ENCODE assay signal across 9 cellular contexts in the genomic region with DNA sequence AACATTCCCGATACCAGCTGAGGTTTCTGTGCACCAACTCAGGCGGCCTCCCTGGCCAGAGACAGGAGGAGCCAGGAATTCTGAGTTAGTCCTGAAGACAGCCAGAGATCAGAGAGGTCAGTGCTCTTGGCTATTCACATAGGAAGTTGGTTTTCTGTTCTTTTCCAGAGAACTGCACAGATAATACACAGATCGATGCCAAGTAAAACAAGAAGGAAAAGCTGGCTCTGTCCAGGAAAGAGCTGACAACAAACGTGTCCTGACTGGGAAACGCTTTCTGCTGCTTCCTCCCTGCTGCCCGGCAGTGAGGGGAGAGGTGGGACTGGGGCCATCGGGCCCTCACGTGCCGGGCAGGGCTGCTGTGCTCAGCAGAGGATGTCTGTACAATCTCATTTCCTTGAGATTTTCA.
DNase-seq lines count a peak whose midpoint lies in the region; ATAC-seq and TF ChIP-seq lines count a peak whose summit lies in the region.
"Had no signal": no experiment of that assay in that cellular context is flagged by ENCODE, and none has a peak within 500 bp of the region (broad histone marks: within the 10 kb centered on the region; RNA-seq: fewer than 3 reads in every experiment).

No MANE protein-coding gene starts in this region.

- WGBS in trophoblast cell (ENCODE audit: extremely low coverage, insufficient coverage, insufficient read length) = no CpG with 5 or more reads among the region's 9 CpGs

- H3K4me3 Mint-ChIP-seq in progenitor cell of endocrine pancreas (ENCODE audit: low read depth) = no peak overlapping the region
- H3K4me3 Mint-ChIP-seq: B cell had no signal

- H3K36me3 Mint-ChIP-seq in progenitor cell of endocrine pancreas (ENCODE audit: insufficient read depth) = no peaks in the 10 kb centered on the region

- peak overlapping the region; percentile 44 for H3K27ac ChIP-seq in 22Rv1
- peak overlapping the region; percentile 14 for H3K27ac ChIP-seq in trophoblast cell (ENCODE audit: low read depth, low read length)

- no peak overlapping the region for H3K9ac ChIP-seq in trophoblast cell (ENCODE audit: low read length)

- peaks cover 16% of the 10 kb centered on the region for H3K27me3 Mint-ChIP-seq in progenitor cell of endocrine pancreas

- TF ChIP-seq CTCF in 22Rv1 (IDR thresholded peaks at IDR 0.05) (no peak), progenitor cell of endocrine pancreas (IDR thresholded peaks at IDR 0.05; ENCODE audit: unreplicated experiment) (no peak)

- peak overlapping the region; percentile 27 for H2BK120ac ChIP-seq in trophoblast cell (ENCODE audit: insufficient read depth, low read length, poor library complexity)

- H3K9me3 ChIP-seq in trophoblast cell (ENCODE audit: insufficient read depth, low read depth, low read length) = peaks cover 1% of the 10 kb centered on the region

- DNase-seq in globus pallidus (ENCODE audit: low spot score) (peak; percentile 46), trophoblast cell (no peak), progenitor cell of endocrine pancreas (ENCODE audit: low spot score, unreplicated experiment) (no peak)

- no peaks in the 10 kb centered on the region for H3K79me2 ChIP-seq in trophoblast cell (ENCODE audit: control insufficient read depth, insufficient read depth, low read length, poor library complexity)

- ATAC-seq in SK-N-SH treated with all-trans-retinoic acid at 6 μM for 48 hours = peak; percentile 72
- ATAC-seq in GM18502 (IDR thresholded peaks at IDR 0.05; ENCODE audit: poor library complexity, unreplicated experiment) = no peak
- ATAC-seq in GM21526 (IDR thresholded peaks at IDR 0.05; ENCODE audit: low FRiP score, unreplicated experiment) = no peak
- no peak for ATAC-seq in GM18907 (IDR thresholded peaks at IDR 0.05; ENCODE audit: unreplicated experiment)

- peaks cover 18% of the 10 kb centered on the region for H3K4me1 Mint-ChIP-seq in progenitor cell of endocrine pancreas (ENCODE audit: low read depth)

- no peaks in the 10 kb centered on the region for H3K36me3 ChIP-seq in trophoblast cell (ENCODE audit: control insufficient read depth in 1 of 2, insufficient read depth in 2 of 2, low read length in 2 of 2)

- peaks cover 22 to 31% of the 10 kb centered on the region in 2 experiments for H3K4me1 ChIP-seq in trophoblast cell (ENCODE audit: control insufficient read depth in 1 of 2, insufficient read depth in 2 of 2, low read length in 2 of 2)

- H4K12ac ChIP-seq in trophoblast cell (ENCODE audit: low read depth, low read length) = no peak overlapping the region

- H4K8ac ChIP-seq in trophoblast cell (ENCODE audit: low read depth, low read length) = no peak overlapping the region

- no peak overlapping the region for H2AFZ ChIP-seq in trophoblast cell (ENCODE audit: insufficient read depth, low read length, poor library complexity)

- peak overlapping the region; percentile 59 for H2BK12ac ChIP-seq in trophoblast cell (ENCODE audit: low read length)

- no peak overlapping the region for H3K14ac ChIP-seq in trophoblast cell (ENCODE audit: low read length)

- H3K9me3 Mint-ChIP-seq in progenitor cell of endocrine pancreas (ENCODE audit: low read depth) = no peaks in the 10 kb centered on the region

- peak overlapping the region; percentile 7 for H2BK5ac ChIP-seq in trophoblast cell (ENCODE audit: low read depth, low read length, poor library complexity)

- no peaks in the 10 kb centered on the region for H3K27me3 ChIP-seq in trophoblast cell (ENCODE audit: insufficient read depth, low read length)

- no peak overlapping the region for H3K23ac ChIP-seq in trophoblast cell (ENCODE audit: low read length)

- peaks cover 13% of the 10 kb centered on the region for H3K79me1 ChIP-seq in trophoblast cell (ENCODE audit: low read length)

- H3K4me3 ChIP-seq in trophoblast cell (ENCODE audit: low read depth, low read length) = no peak overlapping the region

- no peak overlapping the region for H3K18ac ChIP-seq in trophoblast cell (ENCODE audit: low read length)

- H2AK5ac ChIP-seq in trophoblast cell (ENCODE audit: low read length) = no peak overlapping the region

- no peak overlapping the region for H3K4ac ChIP-seq in trophoblast cell (ENCODE audit: low read depth, low read length)

- no peak overlapping the region for H4K91ac ChIP-seq in trophoblast cell (ENCODE audit: low read depth, low read length)

- H3K27ac Mint-ChIP-seq in progenitor cell of endocrine pancreas = no peak overlapping the region
- H3K27ac Mint-ChIP-seq: B cell had no signal

- peak overlapping the region; percentile 4 for H3K4me2 ChIP-seq in trophoblast cell (ENCODE audit: low read length)

TF ChIP-seq in SK-N-SH treated with all-trans-retinoic acid at 6 μM for 48 hours, 23 proteins besides CTCF, POLR2A, EP300 and RAD21 (continues in another document):
- no peak for TF ChIP-seq PPARA (CRISPR knock-in tag; IDR thresholded peaks at IDR 0.05; ENCODE audit: borderline replicate concordance)
- TF ChIP-seq ARNTL (CRISPR knock-in tag; IDR thresholded peaks at IDR 0.05; ENCODE audit: borderline replicate concordance, low read depth) = no peak
- TF ChIP-seq, protein P1, sequence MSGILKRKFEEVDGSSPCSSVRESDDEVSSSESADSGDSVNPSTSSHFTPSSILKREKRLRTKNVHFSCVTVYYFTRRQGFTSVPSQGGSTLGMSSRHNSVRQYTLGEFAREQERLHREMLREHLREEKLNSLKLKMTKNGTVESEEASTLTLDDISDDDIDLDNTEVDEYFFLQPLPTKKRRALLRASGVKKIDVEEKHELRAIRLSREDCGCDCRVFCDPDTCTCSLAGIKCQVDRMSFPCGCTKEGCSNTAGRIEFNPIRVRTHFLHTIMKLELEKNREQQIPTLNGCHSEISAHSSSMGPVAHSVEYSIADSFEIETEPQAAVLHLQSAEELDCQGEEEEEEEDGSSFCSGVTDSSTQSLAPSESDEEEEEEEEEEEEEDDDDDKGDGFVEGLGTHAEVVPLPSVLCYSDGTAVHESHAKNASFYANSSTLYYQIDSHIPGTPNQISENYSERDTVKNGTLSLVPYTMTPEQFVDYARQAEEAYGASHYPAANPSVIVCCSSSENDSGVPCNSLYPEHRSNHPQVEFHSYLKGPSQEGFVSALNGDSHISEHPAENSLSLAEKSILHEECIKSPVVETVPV (CRISPR knock-in tag; IDR thresholded peaks at IDR 0.05) = no peak
- no peak for TF ChIP-seq ZNF8 (CRISPR knock-in tag; IDR thresholded peaks at IDR 0.05)
- TF ChIP-seq, protein P2, sequence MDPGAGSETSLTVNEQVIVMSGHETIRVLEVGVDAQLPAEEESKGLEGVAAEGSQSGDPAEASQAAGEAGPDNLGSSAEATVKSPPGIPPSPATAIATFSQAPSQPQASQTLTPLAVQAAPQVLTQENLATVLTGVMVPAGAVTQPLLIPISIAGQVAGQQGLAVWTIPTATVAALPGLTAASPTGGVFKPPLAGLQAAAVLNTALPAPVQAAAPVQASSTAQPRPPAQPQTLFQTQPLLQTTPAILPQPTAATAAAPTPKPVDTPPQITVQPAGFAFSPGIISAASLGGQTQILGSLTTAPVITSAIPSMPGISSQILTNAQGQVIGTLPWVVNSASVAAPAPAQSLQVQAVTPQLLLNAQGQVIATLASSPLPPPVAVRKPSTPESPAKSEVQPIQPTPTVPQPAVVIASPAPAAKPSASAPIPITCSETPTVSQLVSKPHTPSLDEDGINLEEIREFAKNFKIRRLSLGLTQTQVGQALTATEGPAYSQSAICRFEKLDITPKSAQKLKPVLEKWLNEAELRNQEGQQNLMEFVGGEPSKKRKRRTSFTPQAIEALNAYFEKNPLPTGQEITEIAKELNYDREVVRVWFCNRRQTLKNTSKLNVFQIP (CRISPR knock-in tag; IDR thresholded peaks at IDR 0.05; ENCODE audit: borderline replicate concordance, low read depth) = no peak
- TF ChIP-seq, protein P3, sequence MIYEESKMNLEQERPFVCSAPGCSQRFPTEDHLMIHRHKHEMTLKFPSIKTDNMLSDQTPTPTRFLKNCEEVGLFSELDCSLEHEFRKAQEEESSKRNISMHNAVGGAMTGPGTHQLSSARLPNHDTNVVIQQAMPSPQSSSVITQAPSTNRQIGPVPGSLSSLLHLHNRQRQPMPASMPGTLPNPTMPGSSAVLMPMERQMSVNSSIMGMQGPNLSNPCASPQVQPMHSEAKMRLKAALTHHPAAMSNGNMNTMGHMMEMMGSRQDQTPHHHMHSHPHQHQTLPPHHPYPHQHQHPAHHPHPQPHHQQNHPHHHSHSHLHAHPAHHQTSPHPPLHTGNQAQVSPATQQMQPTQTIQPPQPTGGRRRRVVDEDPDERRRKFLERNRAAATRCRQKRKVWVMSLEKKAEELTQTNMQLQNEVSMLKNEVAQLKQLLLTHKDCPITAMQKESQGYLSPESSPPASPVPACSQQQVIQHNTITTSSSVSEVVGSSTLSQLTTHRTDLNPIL (CRISPR knock-in tag; IDR thresholded peaks at IDR 0.05; ENCODE audit: low read depth) = no peak
- TF ChIP-seq, protein P4, sequence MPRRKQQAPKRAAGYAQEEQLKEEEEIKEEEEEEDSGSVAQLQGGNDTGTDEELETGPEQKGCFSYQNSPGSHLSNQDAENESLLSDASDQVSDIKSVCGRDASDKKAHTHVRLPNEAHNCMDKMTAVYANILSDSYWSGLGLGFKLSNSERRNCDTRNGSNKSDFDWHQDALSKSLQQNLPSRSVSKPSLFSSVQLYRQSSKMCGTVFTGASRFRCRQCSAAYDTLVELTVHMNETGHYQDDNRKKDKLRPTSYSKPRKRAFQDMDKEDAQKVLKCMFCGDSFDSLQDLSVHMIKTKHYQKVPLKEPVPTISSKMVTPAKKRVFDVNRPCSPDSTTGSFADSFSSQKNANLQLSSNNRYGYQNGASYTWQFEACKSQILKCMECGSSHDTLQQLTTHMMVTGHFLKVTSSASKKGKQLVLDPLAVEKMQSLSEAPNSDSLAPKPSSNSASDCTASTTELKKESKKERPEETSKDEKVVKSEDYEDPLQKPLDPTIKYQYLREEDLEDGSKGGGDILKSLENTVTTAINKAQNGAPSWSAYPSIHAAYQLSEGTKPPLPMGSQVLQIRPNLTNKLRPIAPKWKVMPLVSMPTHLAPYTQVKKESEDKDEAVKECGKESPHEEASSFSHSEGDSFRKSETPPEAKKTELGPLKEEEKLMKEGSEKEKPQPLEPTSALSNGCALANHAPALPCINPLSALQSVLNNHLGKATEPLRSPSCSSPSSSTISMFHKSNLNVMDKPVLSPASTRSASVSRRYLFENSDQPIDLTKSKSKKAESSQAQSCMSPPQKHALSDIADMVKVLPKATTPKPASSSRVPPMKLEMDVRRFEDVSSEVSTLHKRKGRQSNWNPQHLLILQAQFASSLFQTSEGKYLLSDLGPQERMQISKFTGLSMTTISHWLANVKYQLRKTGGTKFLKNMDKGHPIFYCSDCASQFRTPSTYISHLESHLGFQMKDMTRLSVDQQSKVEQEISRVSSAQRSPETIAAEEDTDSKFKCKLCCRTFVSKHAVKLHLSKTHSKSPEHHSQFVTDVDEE (CRISPR knock-in tag; IDR thresholded peaks at IDR 0.05) = no peak
- TF ChIP-seq CSDC2 (CRISPR knock-in tag; IDR thresholded peaks at IDR 0.05) = no peak
- TF ChIP-seq ISL1 (CRISPR knock-in tag; IDR thresholded peaks at IDR 0.05) = no peak
- no peak for TF ChIP-seq OSR1 (CRISPR knock-in tag; IDR thresholded peaks at IDR 0.05)
- TF ChIP-seq ZNF565 (CRISPR knock-in tag; conservative IDR thresholded peaks at IDR 0.05; ENCODE audit: low read depth) = no peak
- no peak for TF ChIP-seq TCF4 (CRISPR knock-in tag; IDR thresholded peaks at IDR 0.05; ENCODE audit: borderline replicate concordance)
- no peak for TF ChIP-seq TOX (CRISPR knock-in tag; IDR thresholded peaks at IDR 0.05; ENCODE audit: borderline replicate concordance)
